In the genomic region with DNA sequence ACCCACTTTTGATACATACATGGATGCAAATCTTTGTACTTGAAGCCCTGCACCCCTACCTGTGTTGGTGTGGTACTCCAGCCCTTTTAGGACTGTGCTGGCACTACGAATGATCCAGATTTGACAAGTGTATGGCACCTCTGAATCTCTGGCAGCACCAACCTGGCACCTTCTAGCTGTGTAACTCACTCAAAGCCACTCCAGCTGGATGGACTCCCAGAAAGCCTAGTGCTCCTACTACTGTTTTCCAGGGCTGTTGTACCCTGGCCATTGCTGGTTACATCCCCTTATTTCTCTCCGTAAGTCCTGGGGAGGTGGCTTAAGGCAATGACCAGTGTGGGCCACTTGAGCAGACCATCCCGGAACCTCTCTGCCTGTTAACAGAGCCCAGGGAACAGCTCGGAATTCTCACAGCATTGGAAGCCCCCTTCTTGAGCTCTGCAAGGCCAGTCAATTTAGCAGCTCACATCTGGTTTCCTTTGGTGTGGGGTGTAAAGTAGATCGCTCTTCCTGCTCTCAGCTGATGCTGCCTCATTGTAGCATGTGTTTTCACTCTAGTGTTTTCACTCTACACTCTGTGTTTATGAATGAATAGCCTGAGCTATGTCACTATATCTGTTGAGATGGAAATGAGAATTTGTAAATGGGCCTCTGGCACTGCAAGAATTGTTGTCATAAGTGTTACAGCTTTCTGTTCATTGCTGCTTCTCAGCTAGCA, we compare ENCODE assay signal across 1 cellular context.
TF ChIP-seq lines count a peak whose summit lies in the region.

No MANE protein-coding gene starts in this region.

TF ChIP-seq in HepG2, 621 proteins besides CTCF, POLR2A, EP300 and RAD21:
- TF ChIP-seq, protein P1, sequence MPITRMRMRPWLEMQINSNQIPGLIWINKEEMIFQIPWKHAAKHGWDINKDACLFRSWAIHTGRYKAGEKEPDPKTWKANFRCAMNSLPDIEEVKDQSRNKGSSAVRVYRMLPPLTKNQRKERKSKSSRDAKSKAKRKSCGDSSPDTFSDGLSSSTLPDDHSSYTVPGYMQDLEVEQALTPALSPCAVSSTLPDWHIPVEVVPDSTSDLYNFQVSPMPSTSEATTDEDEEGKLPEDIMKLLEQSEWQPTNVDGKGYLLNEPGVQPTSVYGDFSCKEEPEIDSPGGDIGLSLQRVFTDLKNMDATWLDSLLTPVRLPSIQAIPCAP (CRISPR knock-in tag; IDR thresholded peaks at IDR 0.05; ENCODE audit: low read depth) = no peak
- TF ChIP-seq ISX (CRISPR knock-in tag; conservative IDR thresholded peaks at IDR 0.05) = no peak
- peak; percentile 87 for TF ChIP-seq RBM22 (optimal IDR thresholded peaks at IDR 0.05; ENCODE audit: low read length)
- TF ChIP-seq POLR2G (IDR thresholded peaks at IDR 0.05; ENCODE audit: low read depth, low read length) = 0 out of 2 replicates have a peak, but pooled peaks have one; percentile 5
- TF ChIP-seq PHB2 (IDR thresholded peaks at IDR 0.05; ENCODE audit: partially characterized antibody) = no peak
- no peak for TF ChIP-seq MTF2 (CRISPR knock-in tag; IDR thresholded peaks at IDR 0.05; ENCODE audit: borderline replicate concordance)
